ENCODE assay signal across 12 cellular contexts in the genomic region with DNA sequence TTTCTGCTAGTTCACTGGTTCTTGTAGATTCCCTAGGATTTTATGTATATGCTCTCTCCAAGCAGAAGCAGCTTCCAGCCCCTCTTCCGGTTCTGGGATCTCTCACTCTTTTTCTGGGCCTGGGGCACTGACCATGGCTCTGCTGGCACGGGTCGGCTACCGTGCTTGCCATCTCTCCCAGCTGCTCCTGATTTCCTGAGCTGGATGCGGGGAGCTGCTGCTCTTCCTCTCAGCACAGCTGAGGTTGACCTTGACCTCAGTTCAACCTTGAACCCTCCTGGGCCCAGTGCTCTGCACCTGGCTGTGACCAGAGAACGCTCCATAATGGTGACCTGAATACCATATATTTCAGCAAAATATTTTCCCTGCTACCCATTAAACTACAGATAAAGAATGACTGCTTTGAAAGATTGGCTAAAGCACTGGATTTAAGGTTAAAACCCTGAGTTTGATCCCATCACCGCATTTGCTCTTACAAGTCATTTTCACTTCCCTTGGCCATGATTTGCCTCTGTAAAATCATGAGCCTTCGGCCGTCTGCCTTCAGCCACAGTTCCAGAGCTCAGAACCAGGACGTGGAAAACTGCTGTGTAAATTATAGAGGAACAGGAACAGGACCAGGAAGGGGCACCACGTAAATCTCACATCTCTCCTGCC.
DNase-seq lines count a peak whose midpoint lies in the region; ATAC-seq and TF ChIP-seq lines count a peak whose summit lies in the region.
"Had no signal": no experiment of that assay in that cellular context is flagged by ENCODE, and none has a peak within 500 bp of the region (broad histone marks: within the 10 kb centered on the region; RNA-seq: fewer than 3 reads in every experiment).

No MANE protein-coding gene starts in this region.

- peak overlapping the region; percentile 72 for H3K4me3 Mint-ChIP-seq in T-helper 2 cell treated with Interferon-gamma antibody and Interleukin-4, amounts not matched to agents 5 μg/mL and 100 μg/mL, for 36 hours
- peak overlapping the region; percentile 87 for H3K4me3 Mint-ChIP-seq in activated T-helper 17 cell treated with anti-CD3 and anti-CD28 coated beads, Interleukin-2, amount 50 U/mL, for 72 hours
- peak overlapping the region in 5 of 10 donors; percentile 4 to 76 (median 61) for H3K4me3 Mint-ChIP-seq in naive thymus-derived CD8-positive, alpha-beta T cell

- H4K20me1 ChIP-seq in Loucy (ENCODE audit: insufficient read depth, low read length, poor library complexity, severe bottlenecking): no peaks in the 10 kb centered on the region

- H3K4me1 ChIP-seq in Loucy (ENCODE audit: insufficient read depth, low read length, poor library complexity, severe bottlenecking): peaks cover 28% of the 10 kb centered on the region

- no peak for DNase-seq in T-helper 2 cell treated with Interferon-gamma antibody and Interleukin-4, amounts not matched to agents 5 μg/mL and 100 μg/mL, for 36 hours (ENCODE audit: low spot score)
- DNase-seq in T-helper 2 cell (no peak), DMS153 treated with DMSO at 0.1 percent for 48 hours (lab: John Stamatoyannopoulos, UW; ENCODE audit: unreplicated experiment) (no peak), AG08395 (ENCODE audit: low spot score) (no peak), D341Med (ENCODE audit: low spot score) (no peak)
- peak in 1 of 10 donors; percentile 18 for DNase-seq in naive thymus-derived CD8-positive, alpha-beta T cell
- DNase-seq: stimulated activated CD4-positive, alpha-beta T cell treated with anti-CD3 and anti-CD28 coated beads, Interleukin-12 subunit alpha, Interleukin-12 subunit beta, amount 100 ng/mL, for 4 hours had no signal

- no peak for ATAC-seq in activated T-helper 17 cell treated with anti-CD3 and anti-CD28 coated beads, Interleukin-2, amount 50 U/mL, for 72 hours (replicated peaks)
- no peak for ATAC-seq in naive thymus-derived CD8-positive, alpha-beta T cell

- peaks cover 16% of the 10 kb centered on the region for H3K9me3 Mint-ChIP-seq in T-helper 2 cell treated with Interferon-gamma antibody and Interleukin-4, amounts not matched to agents 5 μg/mL and 100 μg/mL, for 36 hours
- no peaks in the 10 kb centered on the region for H3K9me3 Mint-ChIP-seq in activated T-helper 17 cell treated with anti-CD3 and anti-CD28 coated beads, Interleukin-2, amount 50 U/mL, for 72 hours
- peaks cover 0 to 5% (median 0%) of the 10 kb centered on the region in 9 donors for H3K9me3 Mint-ChIP-seq in naive thymus-derived CD8-positive, alpha-beta T cell

- H3K4me3 ChIP-seq in Loucy (ENCODE audit: low read length, poor library complexity, severe bottlenecking): no peak overlapping the region
- H3K4me3 ChIP-seq: A549, lung, upper lobe of left lung had no signal

- H3K27ac Mint-ChIP-seq in T-helper 2 cell treated with Interferon-gamma antibody and Interleukin-4, amounts not matched to agents 5 μg/mL and 100 μg/mL, for 36 hours: peak overlapping the region; percentile 98
- H3K27ac Mint-ChIP-seq in activated T-helper 17 cell treated with anti-CD3 and anti-CD28 coated beads, Interleukin-2, amount 50 U/mL, for 72 hours: peak overlapping the region; percentile 98
- peak overlapping the region in 9 of 10 donors; percentile 82 to 95 (median 88) for H3K27ac Mint-ChIP-seq in naive thymus-derived CD8-positive, alpha-beta T cell

- POLR2A ChIA-PET in naive thymus-derived CD8-positive, alpha-beta T cell (lab: Charles Lee): interaction anchor here (0.8 to 1.6 kb wide), 4 partner anchors 10 to 71 kb away, joined by 3 to 4 read pairs (median 3); no protein-coding TSS in a partner anchor

- no peaks in the 10 kb centered on the region for H3K9me2 ChIP-seq in Loucy (replicated peaks; ENCODE audit: low read depth, low read length)

- H3K27me3 ChIP-seq in Loucy (ENCODE audit: insufficient read depth, low read length, poor library complexity, severe bottlenecking): no peaks in the 10 kb centered on the region
- H3K27me3 ChIP-seq: upper lobe of left lung had no signal

- H3K4me2 ChIP-seq in Loucy (ENCODE audit: low read depth, low read length, poor library complexity, severe bottlenecking): peak overlapping the region; percentile 23
- H3K4me2 ChIP-seq: A549 had no signal

- H2AFZ ChIP-seq in Loucy (ENCODE audit: low read length): no peak overlapping the region

- H3K9me3 ChIP-seq in Loucy (ENCODE audit: insufficient read depth, low read depth, low read length): no peaks in the 10 kb centered on the region
- H3K9me3 ChIP-seq: A549, upper lobe of left lung had no signal

- H3K36me3 ChIP-seq in Loucy (ENCODE audit: insufficient read depth, low read length): peaks cover 2% of the 10 kb centered on the region; the same call in 1 of the 2 replicates

- H3K4me1 Mint-ChIP-seq in T-helper 2 cell treated with Interferon-gamma antibody and Interleukin-4, amounts not matched to agents 5 μg/mL and 100 μg/mL, for 36 hours (ENCODE audit: low read depth): peaks cover 64% of the 10 kb centered on the region
- peaks cover 59% of the 10 kb centered on the region for H3K4me1 Mint-ChIP-seq in activated T-helper 17 cell treated with anti-CD3 and anti-CD28 coated beads, Interleukin-2, amount 50 U/mL, for 72 hours
- H3K4me1 Mint-ChIP-seq in naive thymus-derived CD8-positive, alpha-beta T cell: peaks cover 33 to 63% (median 52%) of the 10 kb centered on the region in 4 donors

- H3K79me2 ChIP-seq in Loucy (ENCODE audit: insufficient read depth, low read length): no peaks in the 10 kb centered on the region

- no peak for TF ChIP-seq CTCF in Loucy (conservative IDR thresholded peaks at IDR 0.05; ENCODE audit: low read length)

- no peaks in the 10 kb centered on the region for H3K27me3 Mint-ChIP-seq in T-helper 2 cell treated with Interferon-gamma antibody and Interleukin-4, amounts not matched to agents 5 μg/mL and 100 μg/mL, for 36 hours (ENCODE audit: low read depth)
- no peaks in the 10 kb centered on the region for H3K27me3 Mint-ChIP-seq in activated T-helper 17 cell treated with anti-CD3 and anti-CD28 coated beads, Interleukin-2, amount 50 U/mL, for 72 hours
- H3K27me3 Mint-ChIP-seq in naive thymus-derived CD8-positive, alpha-beta T cell: no peaks in the 10 kb centered on the region

- H3K36me3 Mint-ChIP-seq in T-helper 2 cell treated with Interferon-gamma antibody and Interleukin-4, amounts not matched to agents 5 μg/mL and 100 μg/mL, for 36 hours (ENCODE audit: low read depth): peaks cover 84% of the 10 kb centered on the region
- peaks cover 80% of the 10 kb centered on the region for H3K36me3 Mint-ChIP-seq in activated T-helper 17 cell treated with anti-CD3 and anti-CD28 coated beads, Interleukin-2, amount 50 U/mL, for 72 hours (ENCODE audit: low read depth)
- H3K36me3 Mint-ChIP-seq in naive thymus-derived CD8-positive, alpha-beta T cell: peaks cover 10 to 29% (median 24%) of the 10 kb centered on the region in 3 donors

- H3K9ac ChIP-seq in Loucy (ENCODE audit: low read depth, low read length, poor library complexity, severe bottlenecking): peak overlapping the region; percentile 48

- H3F3A ChIP-seq in Loucy (ENCODE audit: low read depth): no peaks in the 10 kb centered on the region
